1 cellular context compared by ENCODE assay signal in the genomic region with DNA sequence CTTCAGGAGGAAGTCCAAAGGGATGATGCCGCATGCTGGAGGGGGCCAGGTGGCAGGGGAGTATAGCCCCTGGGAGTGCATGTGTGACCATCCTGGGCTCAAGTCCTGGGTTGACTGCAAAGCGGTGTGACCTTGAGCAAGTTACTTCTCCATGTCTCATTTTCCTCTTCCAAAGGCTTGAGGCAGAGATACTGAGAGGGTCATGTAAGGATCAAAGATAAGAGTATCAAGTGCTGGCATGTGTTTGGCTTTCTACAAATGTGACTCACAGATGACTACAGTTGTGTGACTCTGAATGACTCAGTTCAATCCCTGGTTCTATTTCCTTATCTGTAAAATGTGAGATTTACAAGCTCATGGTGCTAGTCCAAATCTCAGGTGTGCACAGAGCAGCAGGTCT.
TF ChIP-seq lines count a peak whose summit lies in the region.

No MANE protein-coding gene starts in this region.

TF ChIP-seq in WTC11, 78 proteins besides CTCF, POLR2A, EP300 and RAD21 (continued from another document):
- TF ChIP-seq FOXJ3 (CRISPR knock-in tag; IDR thresholded peaks at IDR 0.05; ENCODE audit: borderline replicate concordance) (no peak), OVOL2 (CRISPR knock-in tag; IDR thresholded peaks at IDR 0.05; ENCODE audit: borderline replicate concordance) (no peak), PRRX2 (CRISPR knock-in tag; IDR thresholded peaks at IDR 0.05) (no peak), SP1 (CRISPR knock-in tag; conservative IDR thresholded peaks at IDR 0.05) (no peak), ZNF425 (CRISPR knock-in tag; conservative IDR thresholded peaks at IDR 0.05) (no peak), GRHL2 (CRISPR knock-in tag; IDR thresholded peaks at IDR 0.05; ENCODE audit: insufficient replicate concordance, severe bottlenecking) (no peak), GTF2I (CRISPR knock-in tag; conservative IDR thresholded peaks at IDR 0.05) (no peak)
